In genomic region chr5:134026521-134027202, GRCh38 we compare ENCODE assay signal across 8 cellular contexts. TPM values are rescaled to one million over a fixed set of nuclear protein-coding genes. Genes with fewer than 3 reads are reported as not detected.
A peak's percentile ranks its signal among the peaks of the same experiment; 100 is the strongest.
DNase-seq lines count a peak whose midpoint lies in the region; ATAC-seq and TF ChIP-seq lines count a peak whose summit lies in the region.

No MANE protein-coding gene starts in this region.

- no peak overlapping the region for H3K27ac ChIP-seq in Peyer's patch
- H3K27ac ChIP-seq in heart left ventricle = no peak overlapping the region

- H3K4me1 ChIP-seq in Peyer's patch (peaks cover 0 to 11% (median 2%) of the 10 kb centered on the region in 4 donors), heart left ventricle (peaks cover 0 to 5% (median 0%) of the 10 kb centered on the region in 12 donors)

- TF ChIP-seq POLR2A in Peyer's patch (IDR thresholded peaks at IDR 0.05) (no peak), heart left ventricle (IDR thresholded peaks at IDR 0.05) (no peak)

- ATAC-seq in GM18868 (IDR thresholded peaks at IDR 0.05; ENCODE audit: unreplicated experiment) = peak; percentile 89
- ATAC-seq in heart left ventricle = peak in 3 of 4 donors; percentile 45 to 63 (median 55)

- H3K9me3 ChIP-seq in Peyer's patch (no peaks in the 10 kb centered on the region), heart left ventricle (no peaks in the 10 kb centered on the region)

- H3K27me3 ChIP-seq in Peyer's patch (no peaks in the 10 kb centered on the region), heart left ventricle (peaks cover 0 to 3% (median 0%) of the 10 kb centered on the region in 9 donors)

- TF ChIP-seq CTCF in Peyer's patch (IDR thresholded peaks at IDR 0.05) (peak in 4 of 6 experiments; percentile 47 to 80 (median 74)), heart left ventricle (IDR thresholded peaks at IDR 0.05) (peak; percentile 17 to 51 (median 30))

- H3K36me3 ChIP-seq in Peyer's patch = no peaks in the 10 kb centered on the region
- H3K36me3 ChIP-seq in heart left ventricle = no peaks in the 10 kb centered on the region

- DNase-seq in Ammon's horn (ENCODE audit: low spot score) (peak; percentile 30), Peyer's patch (peak; percentile 32 to 82 (median 69)), heart left ventricle (peak in 2 of 5 donors; percentile 55 to 62), medulla oblongata (ENCODE audit: extremely low spot score) (no peak)
- peak; percentile 81 for DNase-seq in Jurkat, Clone E6-1 (ENCODE audit: low read depth, low spot score)
- DNase-seq in activated T-helper 9 cell treated with anti-CD3 and anti-CD28 coated beads, Interleukin-2, amount 50 U/mL, for 16 hours (ENCODE audit: low read depth) = peak; percentile 21
- DNase-seq in stimulated activated CD4-positive, alpha-beta T cell treated with anti-CD3 and anti-CD28 coated beads, Interleukin-2, amount 100 ng/mL, for 4 hours (ENCODE audit: low read depth) = peak; percentile 37

- WGBS in heart left ventricle, 4 donors = 53 to 65% (median 56%) methylated on average over 4 of the region's 4 CpGs

- H3K4me3 ChIP-seq in Jurkat, Clone E6-1 (ENCODE audit: low read length) = no peak overlapping the region
- no peak overlapping the region for H3K4me3 ChIP-seq in Peyer's patch
- H3K4me3 ChIP-seq in heart left ventricle = no peak overlapping the region

- intact Hi-C loops in heart left ventricle (cut with DNase I) = no loop called here

RNA-seq across cellular contexts. Expression of gene VDAC1, which starts 21.9 kb away (rescaled TPM):
- 364 TPM for polyA plus RNA-seq in Jurkat, Clone E6-1 (2012; ENCODE audit: insufficient read depth, insufficient read length)
- 100 to 1,000 TPM; 120 to 289 (median 181) TPM for total RNA-seq in Peyer's patch
- 100 to 1,000 TPM; 379 to 596 (median 548) TPM for total RNA-seq in heart left ventricle
- 100 to 1,000 TPM; 421 to 430 TPM for polyA plus RNA-seq in heart left ventricle

RNA-seq across cellular contexts. Expression of gene C5orf15, which starts 58.2 kb away (rescaled TPM):
- polyA plus RNA-seq in Jurkat, Clone E6-1 (2012; ENCODE audit: insufficient read depth, insufficient read length) = 33.2 TPM
- total RNA-seq in Peyer's patch (10 to 100 TPM; 12.4 to 92.6 (median 36.2) TPM), heart left ventricle (10 to 100 TPM; 30.9 to 68.6 (median 37.1) TPM)
- 10 to 100 TPM; 15.8 to 35.8 TPM for polyA plus RNA-seq in heart left ventricle
